13 cellular contexts compared by ENCODE assay signal in genomic region chr7:137880432-137880831, GRCh38. TPM values are rescaled to one million over a fixed set of nuclear protein-coding genes. Genes with fewer than 3 reads are reported as not detected.
DNase-seq lines count a peak whose midpoint lies in the region; ATAC-seq and TF ChIP-seq lines count a peak whose summit lies in the region.
"Had no signal": no experiment of that assay in that cellular context is flagged by ENCODE, and none has a peak within 500 bp of the region (broad histone marks: within the 10 kb centered on the region; RNA-seq: fewer than 3 reads in every experiment).

No MANE protein-coding gene starts in this region.

- H3K4me3 ChIP-seq in NB4 (ENCODE audit: low read depth, low read length) (no peak overlapping the region), skeletal muscle cell (ENCODE audit: low read depth, low read length) (no peak overlapping the region), Peyer's patch (no peak overlapping the region)

- no peak for ATAC-seq in GM18858 (IDR thresholded peaks at IDR 0.05; ENCODE audit: unreplicated experiment)
- ATAC-seq: left lobe of liver had no signal

- no peaks in the 10 kb centered on the region for H3K4me1 ChIP-seq in Peyer's patch

- peak; percentile 86 for DNase-seq in ELR (ENCODE audit: low read depth)
- peak; percentile 58 for DNase-seq in NB4 (ENCODE audit: low read depth)
- DNase-seq in epithelial cell of prostate (ENCODE audit: low read depth, low spot score): peak; percentile 40
- peak; percentile 75 for DNase-seq in skeletal muscle cell (ENCODE audit: low read depth)
- DNase-seq in NCI-H1436 (lab: John Stamatoyannopoulos, UW): no peak
- DNase-seq in Peyer's patch: no peak
- DNase-seq in NCI-H146 (lab: John Stamatoyannopoulos, UW): no peak
- DNase-seq: activated CD4-positive, alpha-beta memory T cell treated with anti-CD3 and anti-CD28 coated beads for 36 hours; DMS153; NCI-H774; SW 1271 had no signal

- no peak for TF ChIP-seq POLR2A in NB4 (IDR thresholded peaks at IDR 0.05; ENCODE audit: extremely low read depth, insufficient read length)
- TF ChIP-seq POLR2A in Peyer's patch (IDR thresholded peaks at IDR 0.05): no peak

- H3K27ac ChIP-seq in epithelial cell of prostate (peak overlapping the region; percentile 81), Peyer's patch (no peak overlapping the region)

- H3K27me3 ChIP-seq in Peyer's patch: no peaks in the 10 kb centered on the region

- peaks cover 0 to 88% (median 10%) of the 10 kb centered on the region in 3 donors for H3K36me3 ChIP-seq in Peyer's patch

- H3K9me3 ChIP-seq in Peyer's patch: no peaks in the 10 kb centered on the region

- no peak for TF ChIP-seq CTCF in NB4 (IDR thresholded peaks at IDR 0.05; ENCODE audit: low read depth, low read length)
- no peak for TF ChIP-seq CTCF in Peyer's patch (IDR thresholded peaks at IDR 0.05)

RNA-seq across cellular contexts. Expression of gene DGKI, which starts 33.7 kb away (rescaled TPM):
- under 1 TPM in 3 of 4 donors, not detected in 1; 0.19 to 0.40 (median 0.35) TPM for total RNA-seq in Peyer's patch

Comparison
In these comparisons a context has a peak if more than half of its experiments do, and no peak if none do; other contexts are left out.
1. DNase-seq: peak in ELR (single experiment), NB4 (single experiment), epithelial cell of prostate (single experiment) and skeletal muscle cell (single experiment); none in NCI-H1436 (single experiment), Peyer's patch (0 of 3) and NCI-H146 (single experiment).